8 cellular contexts compared by ENCODE assay signal in the genomic region with DNA sequence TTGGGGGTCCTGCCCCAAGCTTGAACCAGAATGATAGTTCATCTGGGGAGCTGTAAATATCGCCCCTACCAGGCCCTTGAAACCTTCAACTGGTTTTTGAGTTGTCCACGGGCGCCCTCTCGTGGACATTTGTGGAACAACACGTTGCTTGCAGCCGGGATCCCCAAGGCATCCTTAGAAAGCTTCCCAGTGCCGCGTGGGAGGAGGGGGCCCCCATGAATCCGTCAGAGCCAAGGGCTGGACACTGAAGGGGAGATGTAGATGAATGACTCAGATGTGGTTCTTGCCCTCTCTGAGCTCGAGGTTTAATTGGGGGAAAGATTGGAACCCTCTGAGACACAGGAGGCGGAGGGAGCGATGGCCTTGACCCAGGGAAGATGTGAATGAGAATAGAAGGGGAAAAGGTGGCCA. TPM values are rescaled to one million over a fixed set of nuclear protein-coding genes. Genes with fewer than 3 reads are reported as not detected.
DNase-seq lines count a peak whose midpoint lies in the region; ATAC-seq and TF ChIP-seq lines count a peak whose summit lies in the region.

No MANE protein-coding gene starts in this region.

- peak; percentile 81 for TF ChIP-seq CTCF in cardiac fibroblast (IDR thresholded peaks at IDR 0.05; ENCODE audit: low read depth, low read length)

- no peak overlapping the region for H3K4me3 ChIP-seq in cardiac fibroblast (replicated peaks in 1 of 2; ENCODE audit: low read depth in 2 of 2, low read length in 2 of 2)

- peak; percentile 42 to 84 (median 66) for DNase-seq in NCI-H1417 (lab: John Stamatoyannopoulos, UW)
- no peak for DNase-seq in NCI-H1417 treated with DMSO at 0.1 percent for 48 hours (lab: John Stamatoyannopoulos, UW)
- DNase-seq in NCI-H128 (lab: John Stamatoyannopoulos, UW; ENCODE audit: unreplicated experiment) = peak; percentile 58
- DNase-seq in activated CD4-positive, CD25-positive, alpha-beta regulatory T cell treated with anti-CD3 and anti-CD28 coated beads, Interleukin-2, amount 50 U/mL, for 16 hours (ENCODE audit: low read depth, low spot score) = peak; percentile 56
- peak; percentile 75 to 77 for DNase-seq in cardiac fibroblast (ENCODE audit: low read depth in 2 of 2)
- DNase-seq in left colon = peak; percentile 41 to 75
- DNase-seq in stimulated activated CD4-positive, alpha-beta T cell treated with anti-CD3 and anti-CD28 coated beads, Interleukin-2, amount 100 ng/mL, for 48 hours = peak; percentile 77 to 83

- ATAC-seq in left colon (peak; percentile 47), GM18502 (IDR thresholded peaks at IDR 0.05; ENCODE audit: poor library complexity, unreplicated experiment) (no peak)

- intact Hi-C loops in left colon (cut with DNase I, micrococcal nuclease) = loop anchor here in 1 of 2 donors (5.0 kb wide), 1 partner anchor 184 kb away; no protein-coding TSS in a partner anchor

RNA-seq across cellular contexts. Expression of gene ORM1, which starts 31.8 kb away (rescaled TPM):
- not detected for total RNA-seq in left colon

RNA-seq across cellular contexts. Expression of gene ORM2, which starts 38.6 kb away (rescaled TPM):
- total RNA-seq in left colon = not detected
